In the genomic region with DNA sequence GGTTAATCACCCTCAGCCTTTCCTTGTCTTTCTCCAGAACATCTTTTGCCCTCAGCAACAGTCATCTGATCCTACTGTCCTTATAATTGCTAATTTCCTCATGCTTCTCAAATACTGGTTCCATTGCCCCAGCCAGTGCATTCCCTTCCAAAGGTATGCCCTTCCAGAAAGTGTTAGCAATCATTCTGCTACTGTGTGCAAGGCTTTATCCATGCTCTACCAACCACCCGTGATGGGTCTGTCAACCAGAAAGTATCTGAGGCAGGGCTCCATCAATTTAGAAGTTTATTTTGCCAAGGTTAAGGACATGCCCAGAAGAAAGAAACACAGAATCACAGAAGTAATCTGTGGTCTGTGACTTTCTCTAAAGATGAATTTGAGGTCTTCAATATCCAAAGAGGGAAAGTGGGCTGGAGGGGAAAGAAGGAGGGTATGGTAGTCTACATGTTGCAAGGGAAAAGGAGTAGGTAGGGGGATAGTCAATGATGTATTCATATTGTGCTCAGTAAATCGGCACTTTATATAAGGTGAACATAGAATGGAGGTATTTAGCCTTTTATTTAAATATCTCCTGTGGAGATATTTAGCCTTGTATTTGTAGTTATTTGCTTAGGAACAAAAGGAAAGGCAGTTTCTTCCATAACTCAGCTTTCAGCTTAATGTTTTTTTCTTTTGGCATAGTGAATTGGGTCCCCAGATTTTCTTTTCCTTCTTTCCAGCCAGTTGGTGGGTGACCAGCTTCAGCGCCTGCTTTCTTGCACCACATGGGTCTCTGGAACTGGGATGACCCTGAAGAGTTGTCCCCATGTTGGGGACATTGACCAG, we compare ENCODE assay signal across 3 cellular contexts.
TF ChIP-seq lines count a peak whose summit lies in the region.

No MANE protein-coding gene starts in this region.

TF ChIP-seq in GM23338, 12 proteins besides CTCF, POLR2A, EP300 and RAD21:
- TF ChIP-seq NANOG (IDR thresholded peaks at IDR 0.05; ENCODE audit: borderline replicate concordance): no peak
- TF ChIP-seq POLR2AphosphoS5 (IDR thresholded peaks at IDR 0.05; ENCODE audit: low read depth): no peak
- TF ChIP-seq CREB1 (CRISPR knock-in tag; IDR thresholded peaks at IDR 0.05; ENCODE audit: low read depth): no peak
- TF ChIP-seq EZH2phosphoT487 (IDR thresholded peaks at IDR 0.05; ENCODE audit: unreplicated experiment): no peak
- TF ChIP-seq EZH2 (IDR thresholded peaks at IDR 0.05; ENCODE audit: low read depth, unreplicated experiment): no peak
- TF ChIP-seq, protein P1, sequence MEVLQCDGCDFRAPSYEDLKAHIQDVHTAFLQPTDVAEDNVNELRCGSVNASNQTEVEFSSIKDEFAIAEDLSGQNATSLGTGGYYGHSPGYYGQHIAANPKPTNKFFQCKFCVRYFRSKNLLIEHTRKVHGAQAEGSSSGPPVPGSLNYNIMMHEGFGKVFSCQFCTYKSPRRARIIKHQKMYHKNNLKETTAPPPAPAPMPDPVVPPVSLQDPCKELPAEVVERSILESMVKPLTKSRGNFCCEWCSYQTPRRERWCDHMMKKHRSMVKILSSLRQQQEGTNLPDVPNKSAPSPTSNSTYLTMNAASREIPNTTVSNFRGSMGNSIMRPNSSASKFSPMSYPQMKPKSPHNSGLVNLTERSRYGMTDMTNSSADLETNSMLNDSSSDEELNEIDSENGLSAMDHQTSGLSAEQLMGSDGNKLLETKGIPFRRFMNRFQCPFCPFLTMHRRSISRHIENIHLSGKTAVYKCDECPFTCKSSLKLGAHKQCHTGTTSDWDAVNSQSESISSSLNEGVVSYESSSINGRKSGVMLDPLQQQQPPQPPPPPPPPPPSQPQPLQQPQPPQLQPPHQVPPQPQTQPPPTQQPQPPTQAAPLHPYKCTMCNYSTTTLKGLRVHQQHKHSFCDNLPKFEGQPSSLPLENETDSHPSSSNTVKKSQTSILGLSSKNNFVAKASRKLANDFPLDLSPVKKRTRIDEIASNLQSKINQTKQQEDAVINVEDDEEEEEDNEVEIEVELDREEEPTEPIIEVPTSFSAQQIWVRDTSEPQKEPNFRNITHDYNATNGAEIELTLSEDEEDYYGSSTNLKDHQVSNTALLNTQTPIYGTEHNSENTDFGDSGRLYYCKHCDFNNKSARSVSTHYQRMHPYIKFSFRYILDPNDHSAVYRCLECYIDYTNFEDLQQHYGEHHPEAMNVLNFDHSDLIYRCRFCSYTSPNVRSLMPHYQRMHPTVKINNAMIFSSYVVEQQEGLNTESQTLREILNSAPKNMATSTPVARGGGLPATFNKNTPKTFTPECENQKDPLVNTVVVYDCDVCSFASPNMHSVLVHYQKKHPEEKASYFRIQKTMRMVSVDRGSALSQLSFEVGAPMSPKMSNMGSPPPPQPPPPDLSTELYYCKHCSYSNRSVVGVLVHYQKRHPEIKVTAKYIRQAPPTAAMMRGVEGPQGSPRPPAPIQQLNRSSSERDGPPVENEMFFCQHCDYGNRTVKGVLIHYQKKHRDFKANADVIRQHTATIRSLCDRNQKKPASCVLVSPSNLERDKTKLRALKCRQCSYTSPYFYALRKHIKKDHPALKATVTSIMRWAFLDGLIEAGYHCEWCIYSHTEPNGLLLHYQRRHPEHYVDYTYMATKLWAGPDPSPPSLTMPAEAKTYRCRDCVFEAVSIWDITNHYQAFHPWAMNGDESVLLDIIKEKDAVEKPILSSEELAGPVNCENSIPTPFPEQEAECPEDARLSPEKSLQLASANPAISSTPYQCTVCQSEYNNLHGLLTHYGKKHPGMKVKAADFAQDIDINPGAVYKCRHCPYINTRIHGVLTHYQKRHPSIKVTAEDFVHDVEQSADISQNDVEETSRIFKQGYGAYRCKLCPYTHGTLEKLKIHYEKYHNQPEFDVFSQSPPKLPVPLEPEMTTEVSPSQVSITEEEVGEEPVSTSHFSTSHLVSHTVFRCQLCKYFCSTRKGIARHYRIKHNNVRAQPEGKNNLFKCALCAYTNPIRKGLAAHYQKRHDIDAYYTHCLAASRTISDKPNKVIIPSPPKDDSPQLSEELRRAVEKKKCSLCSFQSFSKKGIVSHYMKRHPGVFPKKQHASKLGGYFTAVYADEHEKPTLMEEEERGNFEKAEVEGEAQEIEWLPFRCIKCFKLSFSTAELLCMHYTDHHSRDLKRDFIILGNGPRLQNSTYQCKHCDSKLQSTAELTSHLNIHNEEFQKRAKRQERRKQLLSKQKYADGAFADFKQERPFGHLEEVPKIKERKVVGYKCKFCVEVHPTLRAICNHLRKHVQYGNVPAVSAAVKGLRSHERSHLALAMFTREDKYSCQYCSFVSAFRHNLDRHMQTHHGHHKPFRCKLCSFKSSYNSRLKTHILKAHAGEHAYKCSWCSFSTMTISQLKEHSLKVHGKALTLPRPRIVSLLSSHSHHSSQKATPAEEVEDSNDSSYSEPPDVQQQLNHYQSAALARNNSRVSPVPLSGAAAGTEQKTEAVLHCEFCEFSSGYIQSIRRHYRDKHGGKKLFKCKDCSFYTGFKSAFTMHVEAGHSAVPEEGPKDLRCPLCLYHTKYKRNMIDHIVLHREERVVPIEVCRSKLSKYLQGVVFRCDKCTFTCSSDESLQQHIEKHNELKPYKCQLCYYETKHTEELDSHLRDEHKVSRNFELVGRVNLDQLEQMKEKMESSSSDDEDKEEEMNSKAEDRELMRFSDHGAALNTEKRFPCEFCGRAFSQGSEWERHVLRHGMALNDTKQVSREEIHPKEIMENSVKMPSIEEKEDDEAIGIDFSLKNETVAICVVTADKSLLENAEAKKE (CRISPR knock-in tag; IDR thresholded peaks at IDR 0.05): no peak
- no peak for TF ChIP-seq STAT1 (IDR thresholded peaks at IDR 0.05; ENCODE audit: unreplicated experiment)
TF ChIP-seq in GM23338: peak in this region for 0.

TF ChIP-seq in WTC11, 78 proteins besides CTCF, POLR2A, EP300 and RAD21 (continues in another document):
- TF ChIP-seq, protein P2, sequence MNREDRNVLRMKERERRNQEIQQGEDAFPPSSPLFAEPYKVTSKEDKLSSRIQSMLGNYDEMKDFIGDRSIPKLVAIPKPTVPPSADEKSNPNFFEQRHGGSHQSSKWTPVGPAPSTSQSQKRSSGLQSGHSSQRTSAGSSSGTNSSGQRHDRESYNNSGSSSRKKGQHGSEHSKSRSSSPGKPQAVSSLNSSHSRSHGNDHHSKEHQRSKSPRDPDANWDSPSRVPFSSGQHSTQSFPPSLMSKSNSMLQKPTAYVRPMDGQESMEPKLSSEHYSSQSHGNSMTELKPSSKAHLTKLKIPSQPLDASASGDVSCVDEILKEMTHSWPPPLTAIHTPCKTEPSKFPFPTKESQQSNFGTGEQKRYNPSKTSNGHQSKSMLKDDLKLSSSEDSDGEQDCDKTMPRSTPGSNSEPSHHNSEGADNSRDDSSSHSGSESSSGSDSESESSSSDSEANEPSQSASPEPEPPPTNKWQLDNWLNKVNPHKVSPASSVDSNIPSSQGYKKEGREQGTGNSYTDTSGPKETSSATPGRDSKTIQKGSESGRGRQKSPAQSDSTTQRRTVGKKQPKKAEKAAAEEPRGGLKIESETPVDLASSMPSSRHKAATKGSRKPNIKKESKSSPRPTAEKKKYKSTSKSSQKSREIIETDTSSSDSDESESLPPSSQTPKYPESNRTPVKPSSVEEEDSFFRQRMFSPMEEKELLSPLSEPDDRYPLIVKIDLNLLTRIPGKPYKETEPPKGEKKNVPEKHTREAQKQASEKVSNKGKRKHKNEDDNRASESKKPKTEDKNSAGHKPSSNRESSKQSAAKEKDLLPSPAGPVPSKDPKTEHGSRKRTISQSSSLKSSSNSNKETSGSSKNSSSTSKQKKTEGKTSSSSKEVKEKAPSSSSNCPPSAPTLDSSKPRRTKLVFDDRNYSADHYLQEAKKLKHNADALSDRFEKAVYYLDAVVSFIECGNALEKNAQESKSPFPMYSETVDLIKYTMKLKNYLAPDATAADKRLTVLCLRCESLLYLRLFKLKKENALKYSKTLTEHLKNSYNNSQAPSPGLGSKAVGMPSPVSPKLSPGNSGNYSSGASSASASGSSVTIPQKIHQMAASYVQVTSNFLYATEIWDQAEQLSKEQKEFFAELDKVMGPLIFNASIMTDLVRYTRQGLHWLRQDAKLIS (CRISPR knock-in tag; IDR thresholded peaks at IDR 0.05; ENCODE audit: borderline replicate concordance): no peak
- no peak for TF ChIP-seq TP53 (CRISPR knock-in tag; IDR thresholded peaks at IDR 0.05)
- no peak for TF ChIP-seq PRRX2 (CRISPR knock-in tag; IDR thresholded peaks at IDR 0.05)
- TF ChIP-seq, protein P3, sequence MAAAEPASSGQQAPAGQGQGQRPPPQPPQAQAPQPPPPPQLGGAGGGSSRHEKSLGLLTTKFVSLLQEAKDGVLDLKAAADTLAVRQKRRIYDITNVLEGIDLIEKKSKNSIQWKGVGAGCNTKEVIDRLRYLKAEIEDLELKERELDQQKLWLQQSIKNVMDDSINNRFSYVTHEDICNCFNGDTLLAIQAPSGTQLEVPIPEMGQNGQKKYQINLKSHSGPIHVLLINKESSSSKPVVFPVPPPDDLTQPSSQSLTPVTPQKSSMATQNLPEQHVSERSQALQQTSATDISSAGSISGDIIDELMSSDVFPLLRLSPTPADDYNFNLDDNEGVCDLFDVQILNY (CRISPR knock-in tag; IDR thresholded peaks at IDR 0.05): no peak
- no peak for TF ChIP-seq SOX15 (CRISPR knock-in tag; IDR thresholded peaks at IDR 0.05)
- no peak for TF ChIP-seq NFYB (CRISPR knock-in tag; conservative IDR thresholded peaks at IDR 0.05; ENCODE audit: low read depth)
- no peak for TF ChIP-seq ZNF263 (CRISPR knock-in tag; IDR thresholded peaks at IDR 0.05; ENCODE audit: low read depth)
- TF ChIP-seq, protein P4, sequence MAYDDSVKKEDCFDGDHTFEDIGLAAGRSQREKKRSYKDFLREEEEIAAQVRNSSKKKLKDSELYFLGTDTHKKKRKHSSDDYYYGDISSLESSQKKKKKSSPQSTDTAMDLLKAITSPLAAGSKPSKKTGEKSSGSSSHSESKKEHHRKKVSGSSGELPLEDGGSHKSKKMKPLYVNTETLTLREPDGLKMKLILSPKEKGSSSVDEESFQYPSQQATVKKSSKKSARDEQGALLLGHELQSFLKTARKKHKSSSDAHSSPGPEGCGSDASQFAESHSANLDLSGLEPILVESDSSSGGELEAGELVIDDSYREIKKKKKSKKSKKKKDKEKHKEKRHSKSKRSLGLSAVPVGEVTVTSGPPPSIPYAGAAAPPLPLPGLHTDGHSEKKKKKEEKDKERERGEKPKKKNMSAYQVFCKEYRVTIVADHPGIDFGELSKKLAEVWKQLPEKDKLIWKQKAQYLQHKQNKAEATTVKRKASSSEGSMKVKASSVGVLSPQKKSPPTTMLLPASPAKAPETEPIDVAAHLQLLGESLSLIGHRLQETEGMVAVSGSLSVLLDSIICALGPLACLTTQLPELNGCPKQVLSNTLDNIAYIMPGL (CRISPR knock-in tag; IDR thresholded peaks at IDR 0.05): no peak

TF ChIP-seq in HEK293T, 16 proteins besides CTCF, POLR2A, EP300 and RAD21:
- TF ChIP-seq ZNF384 (IDR thresholded peaks at IDR 0.05): no peak
- no peak for TF ChIP-seq PKNOX1 (IDR thresholded peaks at IDR 0.05)
- no peak for TF ChIP-seq FOXK2 (IDR thresholded peaks at IDR 0.05)
- TF ChIP-seq HDGF (IDR thresholded peaks at IDR 0.05; ENCODE audit: borderline replicate concordance): no peak
- TF ChIP-seq NFRKB (IDR thresholded peaks at IDR 0.05): no peak
- TF ChIP-seq TARDBP (IDR thresholded peaks at IDR 0.05): no peak
- TF ChIP-seq FOXM1 (IDR thresholded peaks at IDR 0.05; ENCODE audit: borderline replicate concordance): no peak
- no peak for TF ChIP-seq BHLHE40 (IDR thresholded peaks at IDR 0.05; ENCODE audit: borderline replicate concordance)
- no peak for TF ChIP-seq CTBP1 (IDR thresholded peaks at IDR 0.05; ENCODE audit: borderline replicate concordance)
- TF ChIP-seq FOXA1 (IDR thresholded peaks at IDR 0.05): no peak
- no peak for TF ChIP-seq L3MBTL2 (conservative IDR thresholded peaks at IDR 0.05)
- TF ChIP-seq ARNT (IDR thresholded peaks at IDR 0.05): no peak
- no peak for TF ChIP-seq SP1 (IDR thresholded peaks at IDR 0.05)
- no peak for TF ChIP-seq LEF1 (IDR thresholded peaks at IDR 0.05; ENCODE audit: borderline replicate concordance)
- no peak for TF ChIP-seq ELF4 (IDR thresholded peaks at IDR 0.05)
